22 cellular contexts compared by ENCODE assay signal in genomic region chr13:43694265-43694664, GRCh38.
"Had no signal": no experiment of that assay in that cellular context is flagged by ENCODE, and none has a peak within 500 bp of the region (broad histone marks: within the 10 kb centered on the region; RNA-seq: fewer than 3 reads in every experiment).

No MANE protein-coding gene starts in this region.

- H3K27ac ChIP-seq: KMS-11, RWPE1 had no signal

- H3K9ac ChIP-seq: KMS-11, SK-N-SH had no signal

- DNase-seq: Kasumi-1, MM.1S, NCI-H1092 treated with DMSO at 0.1 percent for 48 hours, NCI-H1436, NCI-H187, NCI-H2029, NCI-H2081 treated with DMSO at 0.1 percent for 48 hours, NCI-H2171, NCI-H226, NCI-H446, NCI-H510A, NCI-H524 treated with DMSO at 0.1 percent for 48 hours, NCI-H69, PC-3, SHP77, SK-N-SH, SW 1271 had no signal

- H3K4me2 ChIP-seq: KMS-11, SK-N-SH had no signal

- H3K9me3 ChIP-seq: SK-N-SH had no signal

- H3K27ac Mint-ChIP-seq: IgD-negative memory B cell had no signal

- H3K9me2 ChIP-seq: SK-N-SH had no signal

- H3K4me1 Mint-ChIP-seq: IgD-negative memory B cell had no signal

- ATAC-seq: K562, Panc1, PC-3 had no signal

- H3K36me3 Mint-ChIP-seq: IgD-negative memory B cell had no signal

- H3K27me3 Mint-ChIP-seq: IgD-negative memory B cell had no signal

- H3K4me3 Mint-ChIP-seq: IgD-negative memory B cell had no signal

- H3K4me3 ChIP-seq: K562 had no signal
